In genomic region chr9:77944556-77945261, GRCh38 we compare ENCODE assay signal across 8 cellular contexts.
DNase-seq lines count a peak whose midpoint lies in the region; ATAC-seq and TF ChIP-seq lines count a peak whose summit lies in the region.
"Had no signal": no experiment of that assay in that cellular context is flagged by ENCODE, and none has a peak within 500 bp of the region (broad histone marks: within the 10 kb centered on the region; RNA-seq: fewer than 3 reads in every experiment).

No MANE protein-coding gene starts in this region.

- no peak overlapping the region for H3K4me3 Mint-ChIP-seq in activated CD4-positive, alpha-beta memory T cell treated with anti-CD3 and anti-CD28 coated beads for 36 hours
- H3K4me3 Mint-ChIP-seq in Calu3 (ENCODE audit: low read depth, unreplicated experiment) = no peak overlapping the region

- H3K36me3 ChIP-seq in left ventricle myocardium inferior = no peaks in the 10 kb centered on the region
- no peaks in the 10 kb centered on the region for H3K36me3 ChIP-seq in sigmoid colon

- POLR2A ChIA-PET in activated CD4-positive, alpha-beta memory T cell treated with anti-CD3 and anti-CD28 coated beads for 36 hours (lab: Charles Lee) = no interaction called here

- ATAC-seq in GM18511 (IDR thresholded peaks at IDR 0.05; ENCODE audit: unreplicated experiment) = no peak

- TF ChIP-seq CTCF in left ventricle myocardium inferior (IDR thresholded peaks at IDR 0.05; ENCODE audit: borderline replicate concordance) = peak; percentile 42
- TF ChIP-seq CTCF in sigmoid colon (IDR thresholded peaks at IDR 0.05) = no peak
- TF ChIP-seq CTCF in Calu3 (IDR thresholded peaks at IDR 0.05; ENCODE audit: unreplicated experiment) = no peak

- no peak for TF ChIP-seq EP300 in sigmoid colon (IDR thresholded peaks at IDR 0.05)

- intact Hi-C loops in activated CD4-positive, alpha-beta memory T cell treated with anti-CD3 and anti-CD28 coated beads for 36 hours (cut with micrococcal nuclease) = no loop called here
- intact Hi-C loops in left ventricle myocardium inferior (cut with micrococcal nuclease) (no loop called here), sigmoid colon (cut with DNase I) (loop anchor here (5.0 to 10.0 kb wide), 2 partner anchors 32 to 90 kb away; partner anchors contain the start of gene GNAQ), Calu3 (cut with micrococcal nuclease; ENCODE audit: unreplicated experiment) (no loop called here)

- peak overlapping the region; percentile 18 for H3K27ac Mint-ChIP-seq in activated CD4-positive, alpha-beta memory T cell treated with anti-CD3 and anti-CD28 coated beads for 36 hours
- H3K27ac Mint-ChIP-seq in Calu3 (ENCODE audit: unreplicated experiment) = no peak overlapping the region

- 17 to 25% methylated on average over 6 of the region's 6 CpGs for WGBS in sigmoid colon, 2 donors

- H3K4me3 ChIP-seq in left ventricle myocardium inferior (no peak overlapping the region), sigmoid colon (no peak overlapping the region)

- CTCF ChIA-PET in activated CD4-positive, alpha-beta memory T cell treated with anti-CD3 and anti-CD28 coated beads for 36 hours (lab: Charles Lee) = interaction anchor here (1.0 to 1.4 kb wide), 3 partner anchors 90 to 103 kb away, joined by 3 to 9 read pairs (median 3); no protein-coding TSS in a partner anchor
- CTCF ChIA-PET in Calu3 (lab: Charles Lee) = no interaction called here

- no TSS peak for BruUV-seq in Calu3 (replicated peaks; lab: Mats Ljungman, UMichigan)

- H3K9me3 ChIP-seq in left ventricle myocardium inferior (replicated peaks) (no peaks in the 10 kb centered on the region), sigmoid colon (no peaks in the 10 kb centered on the region)

- H3K4me1 Mint-ChIP-seq in activated CD4-positive, alpha-beta memory T cell treated with anti-CD3 and anti-CD28 coated beads for 36 hours (ENCODE audit: low read depth) = peaks cover 51% of the 10 kb centered on the region
- peaks cover 31% of the 10 kb centered on the region for H3K4me1 Mint-ChIP-seq in Calu3 (ENCODE audit: low read depth, unreplicated experiment)

- no peaks in the 10 kb centered on the region for H3K27me3 ChIP-seq in left ventricle myocardium inferior (ENCODE audit: low read depth)
- no peaks in the 10 kb centered on the region for H3K27me3 ChIP-seq in sigmoid colon

- DNase-seq in KG1 (lab: John Stamatoyannopoulos, UW) (peak; percentile 49), left ventricle myocardium inferior (no peak), sigmoid colon (no peak), Calu3 (no peak)
- DNase-seq in activated CD4-positive, alpha-beta memory T cell treated with anti-CD3 and anti-CD28 coated beads for 36 hours = no peak
- DNase-seq in NK-92 treated with Interleukin-12 subunit alpha and Interleukin-12 subunit beta, amount 100 ng/mL, for 24 hours (lab: John Stamatoyannopoulos, UW) = no peak
- DNase-seq: activated CD8-positive, alpha-beta memory T cell treated with anti-CD3 and anti-CD28 coated beads, Interleukin-2, amount 50 U/mL, for 48 hours had no signal

- H3K27ac ChIP-seq in left ventricle myocardium inferior (replicated peaks) (peak overlapping the region; percentile 68), sigmoid colon (peak overlapping the region; percentile 17 to 66 (median 51))

- no peaks in the 10 kb centered on the region for H3K27me3 Mint-ChIP-seq in activated CD4-positive, alpha-beta memory T cell treated with anti-CD3 and anti-CD28 coated beads for 36 hours
- H3K27me3 Mint-ChIP-seq in Calu3 (ENCODE audit: unreplicated experiment) = no peaks in the 10 kb centered on the region

- H3K4me1 ChIP-seq in left ventricle myocardium inferior = peaks cover 44% of the 10 kb centered on the region
- peaks cover 0 to 64% (median 55%) of the 10 kb centered on the region in 4 donors for H3K4me1 ChIP-seq in sigmoid colon

- no peaks in the 10 kb centered on the region for H3K9me3 Mint-ChIP-seq in activated CD4-positive, alpha-beta memory T cell treated with anti-CD3 and anti-CD28 coated beads for 36 hours
- H3K9me3 Mint-ChIP-seq in Calu3 (ENCODE audit: low read depth, unreplicated experiment) = no peaks in the 10 kb centered on the region

- peaks cover 1% of the 10 kb centered on the region for H3K36me3 Mint-ChIP-seq in activated CD4-positive, alpha-beta memory T cell treated with anti-CD3 and anti-CD28 coated beads for 36 hours
- no peaks in the 10 kb centered on the region for H3K36me3 Mint-ChIP-seq in Calu3 (ENCODE audit: insufficient read depth, unreplicated experiment)

- no peak for TF ChIP-seq POLR2A in sigmoid colon (IDR thresholded peaks at IDR 0.05)
